Comparison of ENCODE assay signal across 6 cellular contexts in genomic region chr15:89239883-89240630, GRCh38. TPM values are rescaled to one million over a fixed set of nuclear protein-coding genes. Genes with fewer than 3 reads are reported as not detected.
"Had no signal": no experiment of that assay in that cellular context is flagged by ENCODE, and none has a peak within 500 bp of the region (broad histone marks: within the 10 kb centered on the region; RNA-seq: fewer than 3 reads in every experiment).

No MANE protein-coding gene starts in this region.

RNA-seq across cellular contexts. Expression of gene RLBP1, which starts 18.7 kb away (rescaled TPM):
- total RNA-seq: M059J, PC-3, Peyer's patch, Right ventricle myocardium superior, SJSA1 had no signal
- polyA plus RNA-seq: SK-N-SH had no signal
